ENCODE assay signal across 7 cellular contexts in genomic region chr9:27412081-27412480, GRCh38.
"Had no signal": no experiment of that assay in that cellular context is flagged by ENCODE, and none has a peak within 500 bp of the region (broad histone marks: within the 10 kb centered on the region; RNA-seq: fewer than 3 reads in every experiment).

No MANE protein-coding gene starts in this region.

- H3K4me3 ChIP-seq: GM23248, HAP-1 had no signal

- H3K4me1 ChIP-seq: HAP-1 had no signal

- DNase-seq: GM23248, GOT3, H7, HFFc6, IMR-90 had no signal

- H3K36me3 ChIP-seq: HAP-1 had no signal

- H3K9me3 ChIP-seq: HAP-1 had no signal

- ATAC-seq: HCT116 had no signal

- H3K27ac ChIP-seq: GM23248 had no signal
